2 cellular contexts compared by ENCODE assay signal in the genomic region with DNA sequence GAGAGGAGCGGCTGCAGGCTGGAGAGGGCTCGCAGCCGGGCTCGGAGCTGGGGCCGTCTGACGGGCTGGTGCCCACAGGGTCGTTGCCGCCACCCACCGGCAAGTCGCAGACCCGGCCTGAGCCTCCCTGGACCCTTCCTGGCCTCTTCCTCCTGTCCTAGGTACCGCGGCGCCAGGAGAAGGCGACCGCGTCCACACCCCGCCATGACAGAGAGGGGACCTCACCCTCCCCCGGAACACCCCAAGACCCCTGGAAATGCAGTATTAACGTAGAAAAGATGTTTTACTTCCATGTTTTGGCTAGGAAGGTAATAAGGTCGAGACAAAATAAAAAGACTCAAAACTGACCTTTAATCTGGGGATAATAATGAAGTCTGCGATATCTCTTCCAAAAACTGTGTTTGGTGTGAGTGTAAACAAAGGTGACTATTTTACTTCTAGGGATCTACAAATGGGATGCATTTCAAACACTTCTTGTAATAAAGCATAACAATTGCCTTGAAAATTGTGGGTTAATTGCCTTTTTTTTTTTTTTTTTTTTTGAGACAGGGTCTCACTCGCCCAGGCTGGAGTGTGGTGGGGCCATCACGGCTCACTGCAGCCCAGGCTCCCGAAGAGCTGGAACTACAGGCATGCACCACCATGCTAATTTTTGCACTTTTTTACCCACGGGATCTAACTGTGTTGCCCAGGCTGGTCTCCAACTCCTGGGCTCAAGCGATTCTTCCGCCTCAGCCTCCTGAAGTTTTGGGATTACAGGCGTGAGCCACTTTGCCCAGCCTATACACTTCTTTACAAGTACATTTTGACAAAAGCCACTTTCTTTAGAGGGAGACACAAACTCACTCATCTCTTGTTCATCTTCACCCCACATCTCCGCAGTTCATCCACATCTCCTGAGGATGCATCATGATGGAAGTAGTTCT.
TF ChIP-seq lines count a peak whose summit lies in the region.

No MANE protein-coding gene starts in this region.

TF ChIP-seq in HEK293, 187 proteins besides CTCF, POLR2A, EP300 and RAD21 (continued from another document):
- TF ChIP-seq, protein P1, sequence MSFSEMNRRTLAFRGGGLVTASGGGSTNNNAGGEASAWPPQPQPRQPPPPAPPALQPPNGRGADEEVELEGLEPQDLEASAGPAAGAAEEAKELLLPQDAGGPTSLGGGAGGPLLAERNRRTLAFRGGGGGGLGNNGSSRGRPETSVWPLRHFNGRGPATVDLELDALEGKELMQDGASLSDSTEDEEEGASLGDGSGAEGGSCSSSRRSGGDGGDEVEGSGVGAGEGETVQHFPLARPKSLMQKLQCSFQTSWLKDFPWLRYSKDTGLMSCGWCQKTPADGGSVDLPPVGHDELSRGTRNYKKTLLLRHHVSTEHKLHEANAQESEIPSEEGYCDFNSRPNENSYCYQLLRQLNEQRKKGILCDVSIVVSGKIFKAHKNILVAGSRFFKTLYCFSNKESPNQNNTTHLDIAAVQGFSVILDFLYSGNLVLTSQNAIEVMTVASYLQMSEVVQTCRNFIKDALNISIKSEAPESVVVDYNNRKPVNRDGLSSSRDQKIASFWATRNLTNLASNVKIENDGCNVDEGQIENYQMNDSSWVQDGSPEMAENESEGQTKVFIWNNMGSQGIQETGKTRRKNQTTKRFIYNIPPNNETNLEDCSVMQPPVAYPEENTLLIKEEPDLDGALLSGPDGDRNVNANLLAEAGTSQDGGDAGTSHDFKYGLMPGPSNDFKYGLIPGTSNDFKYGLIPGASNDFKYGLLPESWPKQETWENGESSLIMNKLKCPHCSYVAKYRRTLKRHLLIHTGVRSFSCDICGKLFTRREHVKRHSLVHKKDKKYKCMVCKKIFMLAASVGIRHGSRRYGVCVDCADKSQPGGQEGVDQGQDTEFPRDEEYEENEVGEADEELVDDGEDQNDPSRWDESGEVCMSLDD (tag by site-specific recombination; IDR thresholded peaks at IDR 0.05) = peak; percentile 83; the same call in 1 of the 2 replicates
- TF ChIP-seq, protein P2, sequence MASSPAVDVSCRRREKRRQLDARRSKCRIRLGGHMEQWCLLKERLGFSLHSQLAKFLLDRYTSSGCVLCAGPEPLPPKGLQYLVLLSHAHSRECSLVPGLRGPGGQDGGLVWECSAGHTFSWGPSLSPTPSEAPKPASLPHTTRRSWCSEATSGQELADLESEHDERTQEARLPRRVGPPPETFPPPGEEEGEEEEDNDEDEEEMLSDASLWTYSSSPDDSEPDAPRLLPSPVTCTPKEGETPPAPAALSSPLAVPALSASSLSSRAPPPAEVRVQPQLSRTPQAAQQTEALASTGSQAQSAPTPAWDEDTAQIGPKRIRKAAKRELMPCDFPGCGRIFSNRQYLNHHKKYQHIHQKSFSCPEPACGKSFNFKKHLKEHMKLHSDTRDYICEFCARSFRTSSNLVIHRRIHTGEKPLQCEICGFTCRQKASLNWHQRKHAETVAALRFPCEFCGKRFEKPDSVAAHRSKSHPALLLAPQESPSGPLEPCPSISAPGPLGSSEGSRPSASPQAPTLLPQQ (tag by site-specific recombination; IDR thresholded peaks at IDR 0.05) = no peak
- TF ChIP-seq, protein P3, sequence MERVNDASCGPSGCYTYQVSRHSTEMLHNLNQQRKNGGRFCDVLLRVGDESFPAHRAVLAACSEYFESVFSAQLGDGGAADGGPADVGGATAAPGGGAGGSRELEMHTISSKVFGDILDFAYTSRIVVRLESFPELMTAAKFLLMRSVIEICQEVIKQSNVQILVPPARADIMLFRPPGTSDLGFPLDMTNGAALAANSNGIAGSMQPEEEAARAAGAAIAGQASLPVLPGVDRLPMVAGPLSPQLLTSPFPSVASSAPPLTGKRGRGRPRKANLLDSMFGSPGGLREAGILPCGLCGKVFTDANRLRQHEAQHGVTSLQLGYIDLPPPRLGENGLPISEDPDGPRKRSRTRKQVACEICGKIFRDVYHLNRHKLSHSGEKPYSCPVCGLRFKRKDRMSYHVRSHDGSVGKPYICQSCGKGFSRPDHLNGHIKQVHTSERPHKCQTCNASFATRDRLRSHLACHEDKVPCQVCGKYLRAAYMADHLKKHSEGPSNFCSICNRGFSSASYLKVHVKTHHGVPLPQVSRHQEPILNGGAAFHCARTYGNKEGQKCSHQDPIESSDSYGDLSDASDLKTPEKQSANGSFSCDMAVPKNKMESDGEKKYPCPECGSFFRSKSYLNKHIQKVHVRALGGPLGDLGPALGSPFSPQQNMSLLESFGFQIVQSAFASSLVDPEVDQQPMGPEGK (tag by site-specific recombination; IDR thresholded peaks at IDR 0.05) = peak; percentile 17
- no peak for TF ChIP-seq ZNF792 (tag by site-specific recombination; IDR thresholded peaks at IDR 0.05)
- TF ChIP-seq ZNF292 (tag by site-specific recombination; IDR thresholded peaks at IDR 0.05; ENCODE audit: borderline replicate concordance, low read depth) = no peak
- TF ChIP-seq, protein P4, sequence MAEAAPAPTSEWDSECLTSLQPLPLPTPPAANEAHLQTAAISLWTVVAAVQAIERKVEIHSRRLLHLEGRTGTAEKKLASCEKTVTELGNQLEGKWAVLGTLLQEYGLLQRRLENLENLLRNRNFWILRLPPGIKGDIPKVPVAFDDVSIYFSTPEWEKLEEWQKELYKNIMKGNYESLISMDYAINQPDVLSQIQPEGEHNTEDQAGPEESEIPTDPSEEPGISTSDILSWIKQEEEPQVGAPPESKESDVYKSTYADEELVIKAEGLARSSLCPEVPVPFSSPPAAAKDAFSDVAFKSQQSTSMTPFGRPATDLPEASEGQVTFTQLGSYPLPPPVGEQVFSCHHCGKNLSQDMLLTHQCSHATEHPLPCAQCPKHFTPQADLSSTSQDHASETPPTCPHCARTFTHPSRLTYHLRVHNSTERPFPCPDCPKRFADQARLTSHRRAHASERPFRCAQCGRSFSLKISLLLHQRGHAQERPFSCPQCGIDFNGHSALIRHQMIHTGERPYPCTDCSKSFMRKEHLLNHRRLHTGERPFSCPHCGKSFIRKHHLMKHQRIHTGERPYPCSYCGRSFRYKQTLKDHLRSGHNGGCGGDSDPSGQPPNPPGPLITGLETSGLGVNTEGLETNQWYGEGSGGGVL (tag by site-specific recombination; IDR thresholded peaks at IDR 0.05) = no peak
- 0 out of 2 replicates have a peak, but pooled peaks have one; percentile 14 for TF ChIP-seq GLIS2 (tag by site-specific recombination; IDR thresholded peaks at IDR 0.05)
- TF ChIP-seq ZNF350 (tag by site-specific recombination; IDR thresholded peaks at IDR 0.05) = no peak
- TF ChIP-seq KLF1 (tag by site-specific recombination; IDR thresholded peaks at IDR 0.05) = no peak
- TF ChIP-seq ZBTB48 (tag by site-specific recombination; IDR thresholded peaks at IDR 0.05) = peak; percentile 33; the same call in 1 of the 2 replicates
- no peak for TF ChIP-seq ZNF596 (tag by site-specific recombination; IDR thresholded peaks at IDR 0.05)
- no peak for TF ChIP-seq ZNF510 (tag by site-specific recombination; IDR thresholded peaks at IDR 0.05; ENCODE audit: insufficient replicate concordance)
- 0 out of 2 replicates have a peak, but pooled peaks have one; percentile 46 for TF ChIP-seq ZNF610 (tag by site-specific recombination; IDR thresholded peaks at IDR 0.05; ENCODE audit: borderline replicate concordance)
- peak; percentile 68 for TF ChIP-seq ZBTB8A (tag by site-specific recombination; IDR thresholded peaks at IDR 0.05)
- TF ChIP-seq SCRT1 (tag by site-specific recombination; IDR thresholded peaks at IDR 0.05; ENCODE audit: borderline replicate concordance) = no peak
- TF ChIP-seq YY1 (tag by site-specific recombination; IDR thresholded peaks at IDR 0.05) = peak; percentile 49; the same call in 1 of the 2 replicates
- no peak for TF ChIP-seq ZNF391 (tag by site-specific recombination; IDR thresholded peaks at IDR 0.05; ENCODE audit: borderline replicate concordance, low read depth)

TF ChIP-seq in WTC11, 78 proteins besides CTCF, POLR2A, EP300 and RAD21 (continued from another document and continues in another):
- TF ChIP-seq, protein P5, sequence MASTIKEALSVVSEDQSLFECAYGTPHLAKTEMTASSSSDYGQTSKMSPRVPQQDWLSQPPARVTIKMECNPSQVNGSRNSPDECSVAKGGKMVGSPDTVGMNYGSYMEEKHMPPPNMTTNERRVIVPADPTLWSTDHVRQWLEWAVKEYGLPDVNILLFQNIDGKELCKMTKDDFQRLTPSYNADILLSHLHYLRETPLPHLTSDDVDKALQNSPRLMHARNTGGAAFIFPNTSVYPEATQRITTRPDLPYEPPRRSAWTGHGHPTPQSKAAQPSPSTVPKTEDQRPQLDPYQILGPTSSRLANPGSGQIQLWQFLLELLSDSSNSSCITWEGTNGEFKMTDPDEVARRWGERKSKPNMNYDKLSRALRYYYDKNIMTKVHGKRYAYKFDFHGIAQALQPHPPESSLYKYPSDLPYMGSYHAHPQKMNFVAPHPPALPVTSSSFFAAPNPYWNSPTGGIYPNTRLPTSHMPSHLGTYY (CRISPR knock-in tag; IDR thresholded peaks at IDR 0.05) = no peak
- TF ChIP-seq, protein P6, sequence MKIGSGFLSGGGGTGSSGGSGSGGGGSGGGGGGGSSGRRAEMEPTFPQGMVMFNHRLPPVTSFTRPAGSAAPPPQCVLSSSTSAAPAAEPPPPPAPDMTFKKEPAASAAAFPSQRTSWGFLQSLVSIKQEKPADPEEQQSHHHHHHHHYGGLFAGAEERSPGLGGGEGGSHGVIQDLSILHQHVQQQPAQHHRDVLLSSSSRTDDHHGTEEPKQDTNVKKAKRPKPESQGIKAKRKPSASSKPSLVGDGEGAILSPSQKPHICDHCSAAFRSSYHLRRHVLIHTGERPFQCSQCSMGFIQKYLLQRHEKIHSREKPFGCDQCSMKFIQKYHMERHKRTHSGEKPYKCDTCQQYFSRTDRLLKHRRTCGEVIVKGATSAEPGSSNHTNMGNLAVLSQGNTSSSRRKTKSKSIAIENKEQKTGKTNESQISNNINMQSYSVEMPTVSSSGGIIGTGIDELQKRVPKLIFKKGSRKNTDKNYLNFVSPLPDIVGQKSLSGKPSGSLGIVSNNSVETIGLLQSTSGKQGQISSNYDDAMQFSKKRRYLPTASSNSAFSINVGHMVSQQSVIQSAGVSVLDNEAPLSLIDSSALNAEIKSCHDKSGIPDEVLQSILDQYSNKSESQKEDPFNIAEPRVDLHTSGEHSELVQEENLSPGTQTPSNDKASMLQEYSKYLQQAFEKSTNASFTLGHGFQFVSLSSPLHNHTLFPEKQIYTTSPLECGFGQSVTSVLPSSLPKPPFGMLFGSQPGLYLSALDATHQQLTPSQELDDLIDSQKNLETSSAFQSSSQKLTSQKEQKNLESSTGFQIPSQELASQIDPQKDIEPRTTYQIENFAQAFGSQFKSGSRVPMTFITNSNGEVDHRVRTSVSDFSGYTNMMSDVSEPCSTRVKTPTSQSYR (CRISPR knock-in tag; IDR thresholded peaks at IDR 0.05) = 0 out of 2 replicates have a peak, but pooled peaks have one; percentile 7
- TF ChIP-seq JUN (CRISPR knock-in tag; IDR thresholded peaks at IDR 0.05) = no peak
- TF ChIP-seq, protein P7, sequence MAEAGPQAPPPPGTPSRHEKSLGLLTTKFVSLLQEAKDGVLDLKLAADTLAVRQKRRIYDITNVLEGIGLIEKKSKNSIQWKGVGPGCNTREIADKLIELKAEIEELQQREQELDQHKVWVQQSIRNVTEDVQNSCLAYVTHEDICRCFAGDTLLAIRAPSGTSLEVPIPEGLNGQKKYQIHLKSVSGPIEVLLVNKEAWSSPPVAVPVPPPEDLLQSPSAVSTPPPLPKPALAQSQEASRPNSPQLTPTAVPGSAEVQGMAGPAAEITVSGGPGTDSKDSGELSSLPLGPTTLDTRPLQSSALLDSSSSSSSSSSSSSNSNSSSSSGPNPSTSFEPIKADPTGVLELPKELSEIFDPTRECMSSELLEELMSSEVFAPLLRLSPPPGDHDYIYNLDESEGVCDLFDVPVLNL (CRISPR knock-in tag; IDR thresholded peaks at IDR 0.05; ENCODE audit: borderline replicate concordance, low read depth) = no peak
- no peak for TF ChIP-seq ELF4 (CRISPR knock-in tag; IDR thresholded peaks at IDR 0.05; ENCODE audit: low read depth)
- TF ChIP-seq TP53 (CRISPR knock-in tag; IDR thresholded peaks at IDR 0.05) = no peak
- no peak for TF ChIP-seq CREB1 (CRISPR knock-in tag; IDR thresholded peaks at IDR 0.05)
- TF ChIP-seq, protein P8, sequence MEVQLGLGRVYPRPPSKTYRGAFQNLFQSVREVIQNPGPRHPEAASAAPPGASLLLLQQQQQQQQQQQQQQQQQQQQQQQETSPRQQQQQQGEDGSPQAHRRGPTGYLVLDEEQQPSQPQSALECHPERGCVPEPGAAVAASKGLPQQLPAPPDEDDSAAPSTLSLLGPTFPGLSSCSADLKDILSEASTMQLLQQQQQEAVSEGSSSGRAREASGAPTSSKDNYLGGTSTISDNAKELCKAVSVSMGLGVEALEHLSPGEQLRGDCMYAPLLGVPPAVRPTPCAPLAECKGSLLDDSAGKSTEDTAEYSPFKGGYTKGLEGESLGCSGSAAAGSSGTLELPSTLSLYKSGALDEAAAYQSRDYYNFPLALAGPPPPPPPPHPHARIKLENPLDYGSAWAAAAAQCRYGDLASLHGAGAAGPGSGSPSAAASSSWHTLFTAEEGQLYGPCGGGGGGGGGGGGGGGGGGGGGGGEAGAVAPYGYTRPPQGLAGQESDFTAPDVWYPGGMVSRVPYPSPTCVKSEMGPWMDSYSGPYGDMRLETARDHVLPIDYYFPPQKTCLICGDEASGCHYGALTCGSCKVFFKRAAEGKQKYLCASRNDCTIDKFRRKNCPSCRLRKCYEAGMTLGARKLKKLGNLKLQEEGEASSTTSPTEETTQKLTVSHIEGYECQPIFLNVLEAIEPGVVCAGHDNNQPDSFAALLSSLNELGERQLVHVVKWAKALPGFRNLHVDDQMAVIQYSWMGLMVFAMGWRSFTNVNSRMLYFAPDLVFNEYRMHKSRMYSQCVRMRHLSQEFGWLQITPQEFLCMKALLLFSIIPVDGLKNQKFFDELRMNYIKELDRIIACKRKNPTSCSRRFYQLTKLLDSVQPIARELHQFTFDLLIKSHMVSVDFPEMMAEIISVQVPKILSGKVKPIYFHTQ (CRISPR knock-in tag; IDR thresholded peaks at IDR 0.05) = no peak
- peak; percentile 83 for TF ChIP-seq ZNF121 (CRISPR knock-in tag; IDR thresholded peaks at IDR 0.05)
- no peak for TF ChIP-seq NFE2L1 (CRISPR knock-in tag; IDR thresholded peaks at IDR 0.05)
- no peak for TF ChIP-seq ESRRA (CRISPR knock-in tag; IDR thresholded peaks at IDR 0.05; ENCODE audit: borderline replicate concordance)
- no peak for TF ChIP-seq PRRX2 (CRISPR knock-in tag; IDR thresholded peaks at IDR 0.05)
- no peak for TF ChIP-seq TEAD4 (CRISPR knock-in tag; IDR thresholded peaks at IDR 0.05)
- TF ChIP-seq, protein P9, sequence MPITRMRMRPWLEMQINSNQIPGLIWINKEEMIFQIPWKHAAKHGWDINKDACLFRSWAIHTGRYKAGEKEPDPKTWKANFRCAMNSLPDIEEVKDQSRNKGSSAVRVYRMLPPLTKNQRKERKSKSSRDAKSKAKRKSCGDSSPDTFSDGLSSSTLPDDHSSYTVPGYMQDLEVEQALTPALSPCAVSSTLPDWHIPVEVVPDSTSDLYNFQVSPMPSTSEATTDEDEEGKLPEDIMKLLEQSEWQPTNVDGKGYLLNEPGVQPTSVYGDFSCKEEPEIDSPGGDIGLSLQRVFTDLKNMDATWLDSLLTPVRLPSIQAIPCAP (CRISPR knock-in tag; IDR thresholded peaks at IDR 0.05) = no peak
- TF ChIP-seq ZNF671 (CRISPR knock-in tag; IDR thresholded peaks at IDR 0.05) = no peak
